In the genomic region with DNA sequence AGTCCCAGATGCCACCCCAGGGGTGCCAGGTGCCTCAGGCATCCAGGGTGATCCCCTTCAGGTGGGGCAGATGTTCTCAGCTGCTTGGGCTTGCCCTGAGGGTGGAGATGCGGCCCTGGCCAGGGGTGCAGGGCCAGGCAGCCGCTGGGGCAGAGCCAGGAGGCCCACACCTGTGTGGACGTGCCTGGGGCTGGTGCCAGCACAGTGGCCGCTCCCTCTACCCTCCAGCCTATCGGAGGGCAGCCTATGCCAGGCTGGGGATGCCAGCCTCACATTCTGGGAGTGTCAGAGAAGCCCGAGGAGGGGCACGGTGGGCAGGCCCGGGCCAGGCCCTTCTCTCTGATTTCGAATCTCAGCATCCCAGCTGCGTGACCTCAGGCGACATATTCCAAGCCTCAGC, we compare ENCODE assay signal across 14 cellular contexts.
DNase-seq lines count a peak whose midpoint lies in the region; ATAC-seq and TF ChIP-seq lines count a peak whose summit lies in the region.
"Had no signal": no experiment of that assay in that cellular context is flagged by ENCODE, and none has a peak within 500 bp of the region (broad histone marks: within the 10 kb centered on the region; RNA-seq: fewer than 3 reads in every experiment).

No MANE protein-coding gene starts in this region.

- 20% methylated on average over 3 of the region's 11 CpGs; no CpG with 5 or more reads in 1 of the 2 donors for WGBS in esophagus squamous epithelium, 2 donors

- H3K4me2 ChIP-seq in osteoblast (ENCODE audit: insufficient read depth, low read length), result no peak overlapping the region
- H3K4me2 ChIP-seq: GM23338 had no signal

- in situ Hi-C loops in KBM-7 (cut with MboI; ENCODE audit: low pct_unique_long_range_greater_than_20kb, low sequenced_read_pairs), result no loop called here

- no peaks in the 10 kb centered on the region for H3K36me3 ChIP-seq in esophagus squamous epithelium
- H3K36me3 ChIP-seq in osteoblast (ENCODE audit: insufficient read depth, low read length), result no peaks in the 10 kb centered on the region
- H3K36me3 ChIP-seq in upper lobe of right lung, result no peaks in the 10 kb centered on the region

- DNase-seq in RPMI8226 (peak; percentile 59), esophagus squamous epithelium (lab: John Stamatoyannopoulos, UW) (no peak), osteoblast (ENCODE audit: insufficient read length, low spot score, missing footprints) (peak; percentile 11), upper lobe of right lung (peak; percentile 74), Right ventricle myocardium superior (no peak), KBM-7 (no peak), NCI-H2029 treated with DMSO at 0.1 percent for 48 hours (lab: John Stamatoyannopoulos, UW) (no peak)
- DNase-seq: CD8-positive, alpha-beta memory T cell; Kasumi-1; NCI-H1436; NCI-H345; NCI-H526 treated with DMSO at 0.1 percent for 48 hours; SIG-M5 had no signal

- no peak overlapping the region for H3K4me3 ChIP-seq in esophagus squamous epithelium
- no peak overlapping the region for H3K4me3 ChIP-seq in osteoblast (ENCODE audit: insufficient read depth, low read length)
- H3K4me3 ChIP-seq in upper lobe of right lung, result no peak overlapping the region
- H3K4me3 ChIP-seq: GM23338 had no signal

- no peaks in the 10 kb centered on the region for H3K9me3 ChIP-seq in esophagus squamous epithelium
- no peaks in the 10 kb centered on the region for H3K9me3 ChIP-seq in osteoblast (ENCODE audit: low read depth, low read length)
- no peaks in the 10 kb centered on the region for H3K9me3 ChIP-seq in upper lobe of right lung

- H3K27me3 ChIP-seq in esophagus squamous epithelium, result peaks cover 0 to 13% (median 0%) of the 10 kb centered on the region in 4 donors
- peaks cover 10% of the 10 kb centered on the region for H3K27me3 ChIP-seq in osteoblast (ENCODE audit: insufficient read depth, low read length)
- H3K27me3 ChIP-seq in upper lobe of right lung, result peaks cover 6% of the 10 kb centered on the region

- peaks cover 15 to 59% (median 28%) of the 10 kb centered on the region in 3 donors for H3K4me1 ChIP-seq in esophagus squamous epithelium
- no peaks in the 10 kb centered on the region for H3K4me1 ChIP-seq in osteoblast (ENCODE audit: insufficient read depth, low read length)
- peaks cover 3% of the 10 kb centered on the region for H3K4me1 ChIP-seq in upper lobe of right lung

- no peak overlapping the region for H2AFZ ChIP-seq in osteoblast (ENCODE audit: low read length)
- H2AFZ ChIP-seq: GM23338 had no signal

- H3K27ac ChIP-seq in esophagus squamous epithelium, result peak overlapping the region; percentile 49 to 77 (median 57)
- no peak overlapping the region for H3K27ac ChIP-seq in osteoblast (ENCODE audit: low read depth, low read length)
- H3K27ac ChIP-seq in upper lobe of right lung, result no peak overlapping the region

- intact Hi-C loops in esophagus squamous epithelium (cut with DNase I), result no loop called here
- intact Hi-C loops in upper lobe of right lung (cut with DNase I), result no loop called here
- intact Hi-C loops in Right ventricle myocardium superior (cut with DNase I), result no loop called here

- no peak for TF ChIP-seq POLR2A in esophagus squamous epithelium (IDR thresholded peaks at IDR 0.05)

- no peaks in the 10 kb centered on the region for H4K20me1 ChIP-seq in osteoblast (ENCODE audit: insufficient read depth, low read length)

- ATAC-seq in upper lobe of right lung, result peak; percentile 65
- no peak for ATAC-seq in Right ventricle myocardium superior (ENCODE audit: poor library complexity)
- ATAC-seq: GM23338 had no signal

- H3K79me2 ChIP-seq in osteoblast (ENCODE audit: insufficient read depth, low read length), result no peaks in the 10 kb centered on the region

- TF ChIP-seq CTCF in esophagus squamous epithelium (IDR thresholded peaks at IDR 0.05), result no peak
- no peak for TF ChIP-seq CTCF in osteoblast (IDR thresholded peaks at IDR 0.05; ENCODE audit: extremely low read depth, low read depth, low read length)
- no peak for TF ChIP-seq CTCF in upper lobe of right lung (IDR thresholded peaks at IDR 0.05)

Comparison
In these comparisons a context has a peak if more than half of its experiments do, and no peak if none do; other contexts are left out.
1. DNase-seq: peak in RPMI8226 (single experiment), osteoblast (single experiment) and upper lobe of right lung (single experiment); none in esophagus squamous epithelium (single experiment), Right ventricle myocardium superior (single experiment), KBM-7 (single experiment) and NCI-H2029 treated with DMSO at 0.1 percent for 48 hours (single experiment).
2. H3K27ac ChIP-seq: peak in esophagus squamous epithelium (4 of 4); none in osteoblast (single experiment) and upper lobe of right lung (single experiment).